ENCODE assay signal across 23 cellular contexts in the genomic region with DNA sequence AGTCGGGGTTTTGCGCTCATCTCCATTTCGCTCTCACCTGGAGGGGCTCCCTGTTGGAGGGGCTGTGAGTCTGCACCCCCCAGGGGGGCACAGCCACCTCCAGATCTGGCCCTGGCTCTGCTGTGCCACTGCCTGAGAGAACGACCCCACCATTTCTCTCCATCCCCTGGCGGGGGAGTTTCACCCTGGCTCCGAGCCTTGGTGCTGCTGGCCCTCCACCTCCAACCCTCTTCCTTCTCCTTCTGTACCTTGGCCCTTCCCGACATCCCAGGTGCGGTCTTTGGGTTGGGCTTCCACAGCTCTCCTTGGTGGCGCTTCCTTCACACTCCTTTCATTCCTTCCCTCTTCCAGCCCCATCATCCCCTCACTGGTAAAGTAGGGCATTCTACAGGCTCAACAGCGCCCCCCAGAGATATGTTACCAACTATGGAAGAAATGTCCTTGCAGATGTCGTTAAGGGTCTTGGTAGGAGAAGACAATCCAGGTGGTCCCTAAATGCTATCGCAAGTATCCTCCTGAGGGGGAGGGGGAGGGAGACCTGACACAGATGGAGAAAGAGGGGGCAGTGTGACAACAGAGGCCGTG. TPM values are rescaled to one million over a fixed set of nuclear protein-coding genes. Genes with fewer than 3 reads are reported as not detected.
A peak's percentile ranks its signal among the peaks of the same experiment; 100 is the strongest.
DNase-seq lines count a peak whose midpoint lies in the region; ATAC-seq and TF ChIP-seq lines count a peak whose summit lies in the region.
"Had no signal": no experiment of that assay in that cellular context is flagged by ENCODE, and none has a peak within 500 bp of the region (broad histone marks: within the 10 kb centered on the region; RNA-seq: fewer than 3 reads in every experiment).

No MANE protein-coding gene starts in this region.

- no peak for TF ChIP-seq POLR2A in GM18505 (IDR thresholded peaks at IDR 0.05; ENCODE audit: borderline replicate concordance, extremely low read depth, insufficient read depth, insufficient read length)

- TF ChIP-seq CTCF in 22Rv1 (IDR thresholded peaks at IDR 0.05), result peak; percentile 27
- peak; percentile 74 to 76 for TF ChIP-seq CTCF in GM23338 (conservative IDR thresholded peaks at IDR 0.05; ENCODE audit: low read depth in 2 of 2)

- H3K27ac ChIP-seq in 22Rv1, result no peak overlapping the region
- H3K27ac ChIP-seq in GM23338 (ENCODE audit: low read depth), result no peak overlapping the region
- no peak overlapping the region for H3K27ac ChIP-seq in iPS DF 6.9 (ENCODE audit: low read length)
- H3K27ac ChIP-seq: neutrophil, right lobe of liver had no signal

- no peaks in the 10 kb centered on the region; the same call in 2 of the 3 replicates for H3K36me3 Mint-ChIP-seq in GM23338 (ENCODE audit: low read depth)
- H3K36me3 Mint-ChIP-seq: activated naive CD8-positive, alpha-beta T cell treated with anti-CD3 and anti-CD28 coated beads for 36 hours had no signal

- peaks cover 20% of the 10 kb centered on the region for H3K4me1 Mint-ChIP-seq in GM23338
- H3K4me1 Mint-ChIP-seq: activated naive CD8-positive, alpha-beta T cell treated with anti-CD3 and anti-CD28 coated beads for 36 hours had no signal

- H3K9me3 ChIP-seq in iPS DF 6.9 (ENCODE audit: control insufficient read depth, insufficient read depth, low read length), result no peaks in the 10 kb centered on the region
- H3K9me3 ChIP-seq: neutrophil, right lobe of liver had no signal

- no peak overlapping the region for H3K27ac Mint-ChIP-seq in GM23338
- H3K27ac Mint-ChIP-seq: activated naive CD8-positive, alpha-beta T cell treated with anti-CD3 and anti-CD28 coated beads for 36 hours had no signal

- peak; percentile 82 for DNase-seq in GM23338 (ENCODE audit: low spot score)
- DNase-seq in SK-MEL-5 (ENCODE audit: low read depth, low spot score), result peak; percentile 35
- DNase-seq in iPS DF 6.9 (ENCODE audit: low read depth, low spot score), result peak; percentile 13
- DNase-seq: activated CD4-positive, alpha-beta T cell treated with anti-CD3 and anti-CD28 coated beads for 4 hours; activated naive CD8-positive, alpha-beta T cell treated with anti-CD3 and anti-CD28 coated beads for 36 hours; activated T-cell treated with anti-CD3 and anti-CD28 coated beads for 4 hours; NCI-H1930; NCI-H526 treated with DMSO at 0.1 percent for 48 hours; RPMI8226; T-helper 2 cell had no signal

- no peaks in the 10 kb centered on the region for H3K36me3 ChIP-seq in GM23338 (ENCODE audit: insufficient read depth)
- H3K36me3 ChIP-seq in iPS DF 6.9 (ENCODE audit: control insufficient read depth, insufficient read depth, low read length), result no peaks in the 10 kb centered on the region
- H3K36me3 ChIP-seq: right lobe of liver had no signal

- H3K4me1 ChIP-seq in GM23338 (ENCODE audit: insufficient read depth) (peaks cover 9% of the 10 kb centered on the region), iPS DF 6.9 (ENCODE audit: control insufficient read depth, insufficient read depth, low read length) (peaks cover 5% of the 10 kb centered on the region)
- H3K4me1 ChIP-seq: right lobe of liver had no signal

- peak; percentile 45 for ATAC-seq in GM23338
- no peak for ATAC-seq in GM18505 (IDR thresholded peaks at IDR 0.05; ENCODE audit: unreplicated experiment)
- no peak for ATAC-seq in GM18498 (IDR thresholded peaks at IDR 0.05; ENCODE audit: unreplicated experiment)
- no peak for ATAC-seq in HG03571 (IDR thresholded peaks at IDR 0.05; ENCODE audit: unreplicated experiment)
- no peak for ATAC-seq in GM21786 (IDR thresholded peaks at IDR 0.05; ENCODE audit: unreplicated experiment)
- ATAC-seq: right lobe of liver had no signal

- H3K9me3 Mint-ChIP-seq in GM23338, result no peaks in the 10 kb centered on the region
- H3K9me3 Mint-ChIP-seq: activated naive CD8-positive, alpha-beta T cell treated with anti-CD3 and anti-CD28 coated beads for 36 hours had no signal

- WGBS in iPS DF 6.9 (ENCODE audit: insufficient coverage, insufficient read length), result no CpG with 5 or more reads among the region's 13 CpGs

- no peak overlapping the region for H3K4me3 Mint-ChIP-seq in GM23338
- H3K4me3 Mint-ChIP-seq: activated naive CD8-positive, alpha-beta T cell treated with anti-CD3 and anti-CD28 coated beads for 36 hours had no signal

- H4K20me1 ChIP-seq in GM23338 (replicated peaks; ENCODE audit: insufficient read depth), result no peaks in the 10 kb centered on the region

- no peak overlapping the region for H3K4me2 ChIP-seq in GM23338

- H3K27me3 ChIP-seq in GM23338 (ENCODE audit: insufficient read depth), result no peaks in the 10 kb centered on the region
- H3K27me3 ChIP-seq in iPS DF 6.9 (ENCODE audit: control insufficient read depth, insufficient read depth, low read length), result no peaks in the 10 kb centered on the region
- H3K27me3 ChIP-seq: neutrophil, right lobe of liver had no signal

- no peak overlapping the region; the same call in 1 of the 2 replicates for H2AFZ ChIP-seq in GM23338

- no peak overlapping the region for H3K4me3 ChIP-seq in GM23338
- no peak overlapping the region for H3K4me3 ChIP-seq in iPS DF 6.9 (ENCODE audit: low read length)
- H3K4me3 ChIP-seq: right lobe of liver had no signal

- H3K79me2 ChIP-seq in GM23338 (replicated peaks; ENCODE audit: insufficient read depth), result no peaks in the 10 kb centered on the region

- H3K27me3 Mint-ChIP-seq in GM23338 (ENCODE audit: insufficient read depth, low read depth, poor library complexity), result peaks cover 13% of the 10 kb centered on the region

- H3F3A ChIP-seq in GM23338 (replicated peaks; ENCODE audit: low read depth), result no peaks in the 10 kb centered on the region

- H3K9me2 ChIP-seq in GM23338 (ENCODE audit: insufficient read depth), result no peaks in the 10 kb centered on the region

- in situ Hi-C loops in SK-MEL-5 (cut with HindIII; ENCODE audit: low pct_unique_long_range_greater_than_20kb, low sequenced_read_pairs), result no loop called here

TF ChIP-seq in GM23338, 12 proteins besides CTCF, POLR2A, EP300 and RAD21 (continues in another document):
- no peak for TF ChIP-seq EZH2 (IDR thresholded peaks at IDR 0.05; ENCODE audit: low read depth, unreplicated experiment)

RNA-seq across cellular contexts. Expression of a gene that starts 5.6 kb away (rescaled TPM):
- total RNA-seq in GM23338 (2014; rRNA removed; shearing (Covaris generic)), result not detected in 2 replicates
- polyA plus RNA-seq in GM23338 (2016; fragmentation: Nextera tagmentation; extraction: Ambion mirVana), result not detected in 2 replicates
- total RNA-seq in SK-MEL-5 (2014; rRNA removed; shearing (Covaris generic)), result not detected in 2 replicates
- not detected in 2 replicates for polyA plus RNA-seq in SK-MEL-5 (2015; cell fraction: cytosol; rRNA removed)
- polyA plus RNA-seq in SK-MEL-5 (2015; cell fraction: nucleus; rRNA removed), result not detected in 2 replicates
- total RNA-seq: activated naive CD8-positive, alpha-beta T cell treated with anti-CD3 and anti-CD28 coated beads for 36 hours; cardiac septum; fibroblast of villous mesenchyme; H4; LHCN-M2; mesenteric fat pad; right lobe of liver had no signal
- polyA plus RNA-seq: AG04450 had no signal

RNA-seq across cellular contexts. Expression of a gene that starts 16.3 kb away (rescaled TPM):
- not detected in 2 replicates for total RNA-seq in GM23338 (2014; rRNA removed; shearing (Covaris generic))
- polyA plus RNA-seq in GM23338 (2016; fragmentation: Nextera tagmentation; extraction: Ambion mirVana), result not detected in 2 replicates
- total RNA-seq in SK-MEL-5 (2014; rRNA removed; shearing (Covaris generic)), result 0.92 and 1.7 TPM in 2 replicates
- polyA plus RNA-seq in SK-MEL-5 (2015; cell fraction: cytosol; rRNA removed), result 1.2 and 1.4 TPM in 2 replicates
- polyA plus RNA-seq in SK-MEL-5 (2015; cell fraction: nucleus; rRNA removed), result 0.18 and 2.5 TPM in 2 replicates
- total RNA-seq: fibroblast of villous mesenchyme, LHCN-M2 had no signal

RNA-seq across cellular contexts. Expression of a gene that starts 49.0 kb away (rescaled TPM):
- not detected in 2 replicates for total RNA-seq in GM23338 (2014; rRNA removed; shearing (Covaris generic))
- polyA plus RNA-seq in GM23338 (2016; fragmentation: Nextera tagmentation; extraction: Ambion mirVana), result not detected in 2 replicates
- total RNA-seq in SK-MEL-5 (2014; rRNA removed; shearing (Covaris generic)), result not detected in 2 replicates
- 0.12 TPM in 1 of 2 replicates, not detected in the other for polyA plus RNA-seq in SK-MEL-5 (2015; cell fraction: cytosol; rRNA removed)
- polyA plus RNA-seq in SK-MEL-5 (2015; cell fraction: nucleus; rRNA removed), result not detected in 2 replicates
- total RNA-seq: activated naive CD8-positive, alpha-beta T cell treated with anti-CD3 and anti-CD28 coated beads for 36 hours; cardiac septum; fibroblast of villous mesenchyme; LHCN-M2; mesenteric fat pad had no signal
- polyA plus RNA-seq: AG04450 had no signal

Comparison
In these comparisons a context has a peak if more than half of its experiments do, and no peak if none do; other contexts are left out.
1. DNase-seq: peak in every context shown above with its lines; median percentile 82 in GM23338; 35 in SK-MEL-5; 13 in iPS DF 6.9.